In the genomic region with DNA sequence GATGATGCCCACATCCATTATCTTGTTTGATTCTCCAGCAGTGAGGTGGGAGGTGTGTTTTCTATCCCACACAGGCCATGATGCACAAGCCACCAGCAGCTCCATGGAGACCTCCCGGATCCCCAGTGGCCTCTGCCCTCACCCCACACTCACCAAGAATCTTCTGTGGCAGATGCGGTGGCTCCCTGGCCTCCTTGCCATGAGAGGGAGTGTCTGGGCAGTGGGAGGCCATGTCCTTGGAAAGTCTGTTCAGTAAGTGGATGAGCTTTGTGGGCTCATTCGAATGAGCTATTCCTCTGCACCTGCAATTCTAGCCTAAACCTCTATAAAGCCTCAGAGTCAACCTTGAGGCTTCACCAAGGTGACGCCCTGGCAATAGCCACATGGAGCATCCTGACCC, we compare ENCODE assay signal across 7 cellular contexts.
"Had no signal": no experiment of that assay in that cellular context is flagged by ENCODE, and none has a peak within 500 bp of the region (broad histone marks: within the 10 kb centered on the region; RNA-seq: fewer than 3 reads in every experiment).

No MANE protein-coding gene starts in this region.

- H3K36me3 ChIP-seq: HAP-1 had no signal

- H3K27me3 Mint-ChIP-seq: IgD-negative memory B cell had no signal

- H3K4me1 ChIP-seq: HAP-1 had no signal

- H2AFZ ChIP-seq: GM23338 had no signal

- H3K4me3 ChIP-seq: GM23338, HAP-1 had no signal

- H3K4me1 Mint-ChIP-seq: IgD-negative memory B cell had no signal

- H3K36me3 Mint-ChIP-seq: IgD-negative memory B cell had no signal

- FAIRE-seq: HepG2 had no signal

- H3K27ac Mint-ChIP-seq: GM23338, HFFc6, IgD-negative memory B cell had no signal

- ATAC-seq: GM23338, HCT116, HepG2 had no signal

- H3K27ac ChIP-seq: HL-60 had no signal

- H3K9me3 ChIP-seq: HAP-1 had no signal

- H3K4me3 Mint-ChIP-seq: GM23338, HFFc6, IgD-negative memory B cell had no signal

- DNase-seq: HFFc6 had no signal
